1 cellular context compared by ENCODE assay signal in the genomic region with DNA sequence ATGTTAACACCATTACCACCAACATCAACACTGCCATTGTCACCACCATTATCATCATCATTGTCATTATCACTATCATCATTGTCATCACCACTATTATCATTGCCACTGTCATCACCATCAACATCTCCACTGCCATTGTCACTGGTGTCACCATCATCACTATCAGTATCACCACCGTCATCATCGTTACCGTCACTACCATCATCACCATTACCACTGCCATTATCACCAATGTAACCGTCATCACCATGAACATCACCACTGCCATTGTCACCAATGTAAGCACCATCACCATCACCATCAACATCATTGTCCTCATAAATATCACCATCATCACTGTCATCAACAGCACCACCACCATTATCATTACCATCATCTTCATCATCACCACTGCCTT.
TF ChIP-seq lines count a peak whose summit lies in the region.

No MANE protein-coding gene starts in this region.

TF ChIP-seq in HepG2, 621 proteins besides CTCF, POLR2A, EP300 and RAD21 (continued from another document):
- TF ChIP-seq, protein P1, sequence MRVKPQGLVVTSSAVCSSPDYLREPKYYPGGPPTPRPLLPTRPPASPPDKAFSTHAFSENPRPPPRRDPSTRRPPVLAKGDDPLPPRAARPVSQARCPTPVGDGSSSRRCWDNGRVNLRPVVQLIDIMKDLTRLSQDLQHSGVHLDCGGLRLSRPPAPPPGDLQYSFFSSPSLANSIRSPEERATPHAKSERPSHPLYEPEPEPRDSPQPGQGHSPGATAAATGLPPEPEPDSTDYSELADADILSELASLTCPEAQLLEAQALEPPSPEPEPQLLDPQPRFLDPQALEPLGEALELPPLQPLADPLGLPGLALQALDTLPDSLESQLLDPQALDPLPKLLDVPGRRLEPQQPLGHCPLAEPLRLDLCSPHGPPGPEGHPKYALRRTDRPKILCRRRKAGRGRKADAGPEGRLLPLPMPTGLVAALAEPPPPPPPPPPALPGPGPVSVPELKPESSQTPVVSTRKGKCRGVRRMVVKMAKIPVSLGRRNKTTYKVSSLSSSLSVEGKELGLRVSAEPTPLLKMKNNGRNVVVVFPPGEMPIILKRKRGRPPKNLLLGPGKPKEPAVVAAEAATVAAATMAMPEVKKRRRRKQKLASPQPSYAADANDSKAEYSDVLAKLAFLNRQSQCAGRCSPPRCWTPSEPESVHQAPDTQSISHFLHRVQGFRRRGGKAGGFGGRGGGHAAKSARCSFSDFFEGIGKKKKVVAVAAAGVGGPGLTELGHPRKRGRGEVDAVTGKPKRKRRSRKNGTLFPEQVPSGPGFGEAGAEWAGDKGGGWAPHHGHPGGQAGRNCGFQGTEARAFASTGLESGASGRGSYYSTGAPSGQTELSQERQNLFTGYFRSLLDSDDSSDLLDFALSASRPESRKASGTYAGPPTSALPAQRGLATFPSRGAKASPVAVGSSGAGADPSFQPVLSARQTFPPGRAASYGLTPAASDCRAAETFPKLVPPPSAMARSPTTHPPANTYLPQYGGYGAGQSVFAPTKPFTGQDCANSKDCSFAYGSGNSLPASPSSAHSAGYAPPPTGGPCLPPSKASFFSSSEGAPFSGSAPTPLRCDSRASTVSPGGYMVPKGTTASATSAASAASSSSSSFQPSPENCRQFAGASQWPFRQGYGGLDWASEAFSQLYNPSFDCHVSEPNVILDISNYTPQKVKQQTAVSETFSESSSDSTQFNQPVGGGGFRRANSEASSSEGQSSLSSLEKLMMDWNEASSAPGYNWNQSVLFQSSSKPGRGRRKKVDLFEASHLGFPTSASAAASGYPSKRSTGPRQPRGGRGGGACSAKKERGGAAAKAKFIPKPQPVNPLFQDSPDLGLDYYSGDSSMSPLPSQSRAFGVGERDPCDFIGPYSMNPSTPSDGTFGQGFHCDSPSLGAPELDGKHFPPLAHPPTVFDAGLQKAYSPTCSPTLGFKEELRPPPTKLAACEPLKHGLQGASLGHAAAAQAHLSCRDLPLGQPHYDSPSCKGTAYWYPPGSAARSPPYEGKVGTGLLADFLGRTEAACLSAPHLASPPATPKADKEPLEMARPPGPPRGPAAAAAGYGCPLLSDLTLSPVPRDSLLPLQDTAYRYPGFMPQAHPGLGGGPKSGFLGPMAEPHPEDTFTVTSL (CRISPR knock-in tag; IDR thresholded peaks at IDR 0.05; ENCODE audit: borderline replicate concordance), result no peak
- TF ChIP-seq CREB1 (IDR thresholded peaks at IDR 0.05) (peak; percentile 87; the same call in 1 of the 2 replicates), CREB1 (CRISPR knock-in tag; IDR thresholded peaks at IDR 0.05) (no peak), ZNF180 (CRISPR knock-in tag; IDR thresholded peaks at IDR 0.05; ENCODE audit: borderline replicate concordance, low read depth) (no peak)
TF ChIP-seq in HepG2: peak in this region for 1.
